2 cellular contexts compared by ENCODE assay signal in the genomic region with DNA sequence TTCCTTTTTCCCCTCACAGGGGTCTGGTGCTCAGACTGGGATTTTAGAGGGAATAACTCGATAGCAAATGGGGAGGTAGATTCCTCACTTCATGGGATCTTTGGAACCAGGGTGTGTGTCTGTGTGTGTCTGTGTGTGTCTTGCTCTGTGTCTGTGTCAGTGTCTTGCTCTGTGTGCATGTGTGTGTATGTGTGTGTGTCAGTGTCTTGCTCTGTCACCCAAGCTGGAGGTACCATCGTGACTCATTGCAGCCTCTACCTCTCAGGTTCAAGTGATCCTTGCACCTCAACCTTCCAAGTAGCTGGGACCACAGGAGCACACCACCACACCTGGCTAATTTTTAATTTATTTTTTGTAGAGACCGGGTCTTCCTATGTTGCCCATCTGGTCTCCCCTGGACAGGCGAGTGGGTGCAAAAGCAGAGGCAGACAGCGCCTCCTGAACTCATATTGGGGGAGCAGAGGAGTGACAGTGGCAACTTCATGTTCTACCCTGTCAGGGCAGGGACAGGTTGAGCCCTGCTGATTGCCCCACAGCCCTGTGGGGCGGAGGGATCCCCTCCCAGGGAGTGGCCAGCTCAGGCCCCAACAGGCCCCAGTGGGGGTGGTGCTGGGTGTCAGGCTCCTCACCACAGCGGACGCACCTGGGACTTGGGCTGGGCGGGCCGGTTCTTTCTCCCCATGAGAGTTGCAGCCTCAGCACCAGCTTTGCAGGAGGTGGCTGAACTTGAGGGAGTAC.
TF ChIP-seq lines count a peak whose summit lies in the region.

No MANE protein-coding gene starts in this region.

TF ChIP-seq in K562, 482 proteins besides CTCF, POLR2A, EP300 and RAD21 (continues in another document):
- TF ChIP-seq ZNF780A (CRISPR knock-in tag; IDR thresholded peaks at IDR 0.05) (no peak), TEAD4 (IDR thresholded peaks at IDR 0.05; ENCODE audit: low read length) (no peak), TEAD4 (CRISPR knock-in tag; IDR thresholded peaks at IDR 0.05; ENCODE audit: borderline replicate concordance) (no peak), XRCC5 (IDR thresholded peaks at IDR 0.05; ENCODE audit: low read depth, low read length) (no peak), ZNF699 (CRISPR knock-in tag; IDR thresholded peaks at IDR 0.05; ENCODE audit: insufficient replicate concordance) (no peak), THRAP3 (IDR thresholded peaks at IDR 0.05; ENCODE audit: borderline replicate concordance) (no peak), ARID1B (IDR thresholded peaks at IDR 0.05) (no peak), HMG20A (CRISPR knock-in tag; conservative IDR thresholded peaks at IDR 0.05) (no peak), ZNF551 (CRISPR knock-in tag; IDR thresholded peaks at IDR 0.05) (no peak), ZNF124 (CRISPR knock-in tag; IDR thresholded peaks at IDR 0.05) (no peak), CEBPB (tag; IDR thresholded peaks at IDR 0.05) (peak; percentile 42), ZNF354B (CRISPR knock-in tag; IDR thresholded peaks at IDR 0.05) (no peak), ZNF766 (CRISPR knock-in tag; conservative IDR thresholded peaks at IDR 0.05) (no peak), NFIC (IDR thresholded peaks at IDR 0.05) (no peak)
- TF ChIP-seq, protein P1, sequence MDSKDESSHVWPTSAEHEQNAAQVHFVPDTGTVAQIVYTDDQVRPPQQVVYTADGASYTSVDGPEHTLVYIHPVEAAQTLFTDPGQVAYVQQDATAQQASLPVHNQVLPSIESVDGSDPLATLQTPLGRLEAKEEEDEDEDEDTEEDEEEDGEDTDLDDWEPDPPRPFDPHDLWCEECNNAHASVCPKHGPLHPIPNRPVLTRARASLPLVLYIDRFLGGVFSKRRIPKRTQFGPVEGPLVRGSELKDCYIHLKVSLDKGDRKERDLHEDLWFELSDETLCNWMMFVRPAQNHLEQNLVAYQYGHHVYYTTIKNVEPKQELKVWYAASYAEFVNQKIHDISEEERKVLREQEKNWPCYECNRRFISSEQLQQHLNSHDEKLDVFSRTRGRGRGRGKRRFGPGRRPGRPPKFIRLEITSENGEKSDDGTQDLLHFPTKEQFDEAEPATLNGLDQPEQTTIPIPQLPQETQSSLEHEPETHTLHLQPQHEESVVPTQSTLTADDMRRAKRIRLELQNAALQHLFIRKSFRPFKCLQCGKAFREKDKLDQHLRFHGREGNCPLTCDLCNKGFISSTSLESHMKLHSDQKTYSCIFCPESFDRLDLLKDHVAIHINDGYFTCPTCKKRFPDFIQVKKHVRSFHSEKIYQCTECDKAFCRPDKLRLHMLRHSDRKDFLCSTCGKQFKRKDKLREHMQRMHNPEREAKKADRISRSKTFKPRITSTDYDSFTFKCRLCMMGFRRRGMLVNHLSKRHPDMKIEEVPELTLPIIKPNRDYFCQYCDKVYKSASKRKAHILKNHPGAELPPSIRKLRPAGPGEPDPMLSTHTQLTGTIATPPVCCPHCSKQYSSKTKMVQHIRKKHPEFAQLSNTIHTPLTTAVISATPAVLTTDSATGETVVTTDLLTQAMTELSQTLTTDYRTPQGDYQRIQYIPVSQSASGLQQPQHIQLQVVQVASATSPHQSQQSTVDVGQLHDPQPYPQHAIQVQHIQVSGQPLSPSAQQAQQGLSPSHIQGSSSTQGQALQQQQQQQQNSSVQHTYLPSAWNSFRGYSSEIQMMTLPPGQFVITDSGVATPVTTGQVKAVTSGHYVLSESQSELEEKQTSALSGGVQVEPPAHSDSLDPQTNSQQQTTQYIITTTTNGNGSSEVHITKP (IDR thresholded peaks at IDR 0.05; ENCODE audit: partially characterized antibody) = peak; percentile 62
- TF ChIP-seq, protein P2, sequence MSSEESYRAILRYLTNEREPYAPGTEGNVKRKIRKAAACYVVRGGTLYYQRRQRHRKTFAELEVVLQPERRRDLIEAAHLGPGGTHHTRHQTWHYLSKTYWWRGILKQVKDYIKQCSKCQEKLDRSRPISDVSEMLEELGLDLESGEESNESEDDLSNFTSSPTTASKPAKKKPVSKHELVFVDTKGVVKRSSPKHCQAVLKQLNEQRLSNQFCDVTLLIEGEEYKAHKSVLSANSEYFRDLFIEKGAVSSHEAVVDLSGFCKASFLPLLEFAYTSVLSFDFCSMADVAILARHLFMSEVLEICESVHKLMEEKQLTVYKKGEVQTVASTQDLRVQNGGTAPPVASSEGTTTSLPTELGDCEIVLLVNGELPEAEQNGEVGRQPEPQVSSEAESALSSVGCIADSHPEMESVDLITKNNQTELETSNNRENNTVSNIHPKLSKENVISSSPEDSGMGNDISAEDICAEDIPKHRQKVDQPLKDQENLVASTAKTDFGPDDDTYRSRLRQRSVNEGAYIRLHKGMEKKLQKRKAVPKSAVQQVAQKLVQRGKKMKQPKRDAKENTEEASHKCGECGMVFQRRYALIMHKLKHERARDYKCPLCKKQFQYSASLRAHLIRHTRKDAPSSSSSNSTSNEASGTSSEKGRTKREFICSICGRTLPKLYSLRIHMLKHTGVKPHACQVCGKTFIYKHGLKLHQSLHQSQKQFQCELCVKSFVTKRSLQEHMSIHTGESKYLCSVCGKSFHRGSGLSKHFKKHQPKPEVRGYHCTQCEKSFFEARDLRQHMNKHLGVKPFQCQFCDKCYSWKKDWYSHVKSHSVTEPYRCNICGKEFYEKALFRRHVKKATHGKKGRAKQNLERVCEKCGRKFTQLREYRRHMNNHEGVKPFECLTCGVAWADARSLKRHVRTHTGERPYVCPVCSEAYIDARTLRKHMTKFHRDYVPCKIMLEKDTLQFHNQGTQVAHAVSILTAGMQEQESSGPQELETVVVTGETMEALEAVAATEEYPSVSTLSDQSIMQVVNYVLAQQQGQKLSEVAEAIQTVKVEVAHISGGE (CRISPR knock-in tag; IDR thresholded peaks at IDR 0.05) = no peak
- TF ChIP-seq, protein P3, sequence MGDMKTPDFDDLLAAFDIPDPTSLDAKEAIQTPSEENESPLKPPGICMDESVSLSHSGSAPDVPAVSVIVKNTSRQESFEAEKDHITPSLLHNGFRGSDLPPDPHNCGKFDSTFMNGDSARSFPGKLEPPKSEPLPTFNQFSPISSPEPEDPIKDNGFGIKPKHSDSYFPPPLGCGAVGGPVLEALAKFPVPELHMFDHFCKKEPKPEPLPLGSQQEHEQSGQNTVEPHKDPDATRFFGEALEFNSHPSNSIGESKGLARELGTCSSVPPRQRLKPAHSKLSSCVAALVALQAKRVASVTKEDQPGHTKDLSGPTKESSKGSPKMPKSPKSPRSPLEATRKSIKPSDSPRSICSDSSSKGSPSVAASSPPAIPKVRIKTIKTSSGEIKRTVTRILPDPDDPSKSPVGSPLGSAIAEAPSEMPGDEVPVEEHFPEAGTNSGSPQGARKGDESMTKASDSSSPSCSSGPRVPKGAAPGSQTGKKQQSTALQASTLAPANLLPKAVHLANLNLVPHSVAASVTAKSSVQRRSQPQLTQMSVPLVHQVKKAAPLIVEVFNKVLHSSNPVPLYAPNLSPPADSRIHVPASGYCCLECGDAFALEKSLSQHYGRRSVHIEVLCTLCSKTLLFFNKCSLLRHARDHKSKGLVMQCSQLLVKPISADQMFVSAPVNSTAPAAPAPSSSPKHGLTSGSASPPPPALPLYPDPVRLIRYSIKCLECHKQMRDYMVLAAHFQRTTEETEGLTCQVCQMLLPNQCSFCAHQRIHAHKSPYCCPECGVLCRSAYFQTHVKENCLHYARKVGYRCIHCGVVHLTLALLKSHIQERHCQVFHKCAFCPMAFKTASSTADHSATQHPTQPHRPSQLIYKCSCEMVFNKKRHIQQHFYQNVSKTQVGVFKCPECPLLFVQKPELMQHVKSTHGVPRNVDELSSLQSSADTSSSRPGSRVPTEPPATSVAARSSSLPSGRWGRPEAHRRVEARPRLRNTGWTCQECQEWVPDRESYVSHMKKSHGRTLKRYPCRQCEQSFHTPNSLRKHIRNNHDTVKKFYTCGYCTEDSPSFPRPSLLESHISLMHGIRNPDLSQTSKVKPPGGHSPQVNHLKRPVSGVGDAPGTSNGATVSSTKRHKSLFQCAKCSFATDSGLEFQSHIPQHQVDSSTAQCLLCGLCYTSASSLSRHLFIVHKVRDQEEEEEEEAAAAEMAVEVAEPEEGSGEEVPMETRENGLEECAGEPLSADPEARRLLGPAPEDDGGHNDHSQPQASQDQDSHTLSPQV (IDR thresholded peaks at IDR 0.05) = 0 out of 2 replicates have a peak, but pooled peaks have one; percentile 24

TF ChIP-seq in SK-N-SH, 30 proteins besides CTCF, POLR2A, EP300 and RAD21:
- TF ChIP-seq MEF2A (IDR thresholded peaks at IDR 0.05; ENCODE audit: borderline replicate concordance, low read depth) (no peak), JUND (IDR thresholded peaks at IDR 0.05) (no peak), FOXJ3 (CRISPR knock-in tag; IDR thresholded peaks at IDR 0.05) (no peak), NFIC (IDR thresholded peaks at IDR 0.05; ENCODE audit: borderline replicate concordance) (no peak), SMC3 (IDR thresholded peaks at IDR 0.05; ENCODE audit: low read depth, low read length) (no peak), POLR2AphosphoS5 (IDR thresholded peaks at IDR 0.05; ENCODE audit: low read depth, low read length) (no peak), EZH2phosphoT487 (IDR thresholded peaks at IDR 0.05; ENCODE audit: borderline replicate concordance, low read depth) (no peak), GATA2 (CRISPR knock-in tag; IDR thresholded peaks at IDR 0.05) (no peak), NRF1 (IDR thresholded peaks at IDR 0.05; ENCODE audit: low read depth, low read length) (no peak), TEAD4 (IDR thresholded peaks at IDR 0.05; ENCODE audit: borderline replicate concordance, insufficient read depth) (no peak), TAF1 (IDR thresholded peaks at IDR 0.05; ENCODE audit: borderline replicate concordance, low read depth, low read length) (no peak), SIN3A (IDR thresholded peaks at IDR 0.05; ENCODE audit: borderline replicate concordance, low read depth, low read length) (no peak), RFX5 (IDR thresholded peaks at IDR 0.05; ENCODE audit: low read length) (no peak)
- TF ChIP-seq, protein P4, sequence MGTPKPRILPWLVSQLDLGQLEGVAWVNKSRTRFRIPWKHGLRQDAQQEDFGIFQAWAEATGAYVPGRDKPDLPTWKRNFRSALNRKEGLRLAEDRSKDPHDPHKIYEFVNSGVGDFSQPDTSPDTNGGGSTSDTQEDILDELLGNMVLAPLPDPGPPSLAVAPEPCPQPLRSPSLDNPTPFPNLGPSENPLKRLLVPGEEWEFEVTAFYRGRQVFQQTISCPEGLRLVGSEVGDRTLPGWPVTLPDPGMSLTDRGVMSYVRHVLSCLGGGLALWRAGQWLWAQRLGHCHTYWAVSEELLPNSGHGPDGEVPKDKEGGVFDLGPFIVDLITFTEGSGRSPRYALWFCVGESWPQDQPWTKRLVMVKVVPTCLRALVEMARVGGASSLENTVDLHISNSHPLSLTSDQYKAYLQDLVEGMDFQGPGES (IDR thresholded peaks at IDR 0.05; ENCODE audit: low read depth, low read length) = no peak
- TF ChIP-seq, protein P5, sequence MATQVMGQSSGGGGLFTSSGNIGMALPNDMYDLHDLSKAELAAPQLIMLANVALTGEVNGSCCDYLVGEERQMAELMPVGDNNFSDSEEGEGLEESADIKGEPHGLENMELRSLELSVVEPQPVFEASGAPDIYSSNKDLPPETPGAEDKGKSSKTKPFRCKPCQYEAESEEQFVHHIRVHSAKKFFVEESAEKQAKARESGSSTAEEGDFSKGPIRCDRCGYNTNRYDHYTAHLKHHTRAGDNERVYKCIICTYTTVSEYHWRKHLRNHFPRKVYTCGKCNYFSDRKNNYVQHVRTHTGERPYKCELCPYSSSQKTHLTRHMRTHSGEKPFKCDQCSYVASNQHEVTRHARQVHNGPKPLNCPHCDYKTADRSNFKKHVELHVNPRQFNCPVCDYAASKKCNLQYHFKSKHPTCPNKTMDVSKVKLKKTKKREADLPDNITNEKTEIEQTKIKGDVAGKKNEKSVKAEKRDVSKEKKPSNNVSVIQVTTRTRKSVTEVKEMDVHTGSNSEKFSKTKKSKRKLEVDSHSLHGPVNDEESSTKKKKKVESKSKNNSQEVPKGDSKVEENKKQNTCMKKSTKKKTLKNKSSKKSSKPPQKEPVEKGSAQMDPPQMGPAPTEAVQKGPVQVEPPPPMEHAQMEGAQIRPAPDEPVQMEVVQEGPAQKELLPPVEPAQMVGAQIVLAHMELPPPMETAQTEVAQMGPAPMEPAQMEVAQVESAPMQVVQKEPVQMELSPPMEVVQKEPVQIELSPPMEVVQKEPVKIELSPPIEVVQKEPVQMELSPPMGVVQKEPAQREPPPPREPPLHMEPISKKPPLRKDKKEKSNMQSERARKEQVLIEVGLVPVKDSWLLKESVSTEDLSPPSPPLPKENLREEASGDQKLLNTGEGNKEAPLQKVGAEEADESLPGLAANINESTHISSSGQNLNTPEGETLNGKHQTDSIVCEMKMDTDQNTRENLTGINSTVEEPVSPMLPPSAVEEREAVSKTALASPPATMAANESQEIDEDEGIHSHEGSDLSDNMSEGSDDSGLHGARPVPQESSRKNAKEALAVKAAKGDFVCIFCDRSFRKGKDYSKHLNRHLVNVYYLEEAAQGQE (IDR thresholded peaks at IDR 0.05; ENCODE audit: low read depth, low read length) = no peak
- TF ChIP-seq, protein P6, sequence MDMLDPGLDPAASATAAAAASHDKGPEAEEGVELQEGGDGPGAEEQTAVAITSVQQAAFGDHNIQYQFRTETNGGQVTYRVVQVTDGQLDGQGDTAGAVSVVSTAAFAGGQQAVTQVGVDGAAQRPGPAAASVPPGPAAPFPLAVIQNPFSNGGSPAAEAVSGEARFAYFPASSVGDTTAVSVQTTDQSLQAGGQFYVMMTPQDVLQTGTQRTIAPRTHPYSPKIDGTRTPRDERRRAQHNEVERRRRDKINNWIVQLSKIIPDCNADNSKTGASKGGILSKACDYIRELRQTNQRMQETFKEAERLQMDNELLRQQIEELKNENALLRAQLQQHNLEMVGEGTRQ (IDR thresholded peaks at IDR 0.05; ENCODE audit: borderline replicate concordance, low read depth, low read length) = no peak
- TF ChIP-seq, protein P7, sequence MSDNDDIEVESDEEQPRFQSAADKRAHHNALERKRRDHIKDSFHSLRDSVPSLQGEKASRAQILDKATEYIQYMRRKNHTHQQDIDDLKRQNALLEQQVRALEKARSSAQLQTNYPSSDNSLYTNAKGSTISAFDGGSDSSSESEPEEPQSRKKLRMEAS (IDR thresholded peaks at IDR 0.05; ENCODE audit: low read depth) = no peak
